In genomic region chr9:72476617-72477375, GRCh38 we compare ENCODE assay signal across 8 cellular contexts. TPM values are rescaled to one million over a fixed set of nuclear protein-coding genes. Genes with fewer than 3 reads are reported as not detected.
DNase-seq lines count a peak whose midpoint lies in the region; ATAC-seq and TF ChIP-seq lines count a peak whose summit lies in the region.

No MANE protein-coding gene starts in this region.

- peak; percentile 31 for DNase-seq in COLO829 (ENCODE audit: low spot score)
- peak; percentile 83 for DNase-seq in NCI-H69 (lab: John Stamatoyannopoulos, UW)
- peak; percentile 23 for DNase-seq in adipocyte (ENCODE audit: low read depth)
- no peak for DNase-seq in psoas muscle
- DNase-seq in GM10266 (ENCODE audit: extremely low spot score): no peak
- no peak for DNase-seq in esophagus muscularis mucosa (ENCODE audit: extremely low spot score)
- no peak for DNase-seq in NCI-H345 treated with DMSO at 0.1 percent for 48 hours (lab: John Stamatoyannopoulos, UW; ENCODE audit: unreplicated experiment)

- H3K27ac ChIP-seq in psoas muscle (no peak overlapping the region), esophagus muscularis mucosa (replicated peaks in 1 of 4) (peak overlapping the region in 1 of 4 donors; percentile 68)

- H3K4me3 ChIP-seq in adipocyte (ENCODE audit: low read length): no peak overlapping the region
- no peak overlapping the region for H3K4me3 ChIP-seq in psoas muscle
- no peak overlapping the region for H3K4me3 ChIP-seq in esophagus muscularis mucosa

- H3K27me3 ChIP-seq in adipocyte (replicated peaks; ENCODE audit: control insufficient read depth, insufficient read depth, low read length): no peaks in the 10 kb centered on the region
- no peaks in the 10 kb centered on the region for H3K27me3 ChIP-seq in psoas muscle (ENCODE audit: insufficient read depth in 3 of 3, low read length in 2 of 3)
- H3K27me3 ChIP-seq in esophagus muscularis mucosa: no peaks in the 10 kb centered on the region

- H3K9me3 ChIP-seq in adipocyte (ENCODE audit: control insufficient read depth, low read length): no peaks in the 10 kb centered on the region
- H3K9me3 ChIP-seq in psoas muscle: no peaks in the 10 kb centered on the region
- no peaks in the 10 kb centered on the region for H3K9me3 ChIP-seq in esophagus muscularis mucosa

- peaks cover 13% of the 10 kb centered on the region for H3K4me1 ChIP-seq in adipocyte (ENCODE audit: control insufficient read depth, insufficient read depth, low read length)
- peaks cover 10% of the 10 kb centered on the region for H3K4me1 ChIP-seq in psoas muscle
- H3K4me1 ChIP-seq in esophagus muscularis mucosa: peaks cover 12 to 17% (median 15%) of the 10 kb centered on the region in 4 donors

- no peak for TF ChIP-seq CTCF in psoas muscle (IDR thresholded peaks at IDR 0.05)
- no peak for TF ChIP-seq CTCF in GM10266 (IDR thresholded peaks at IDR 0.05; ENCODE audit: control insufficient read depth, insufficient read depth, low read depth, missing control alignments)
- no peak for TF ChIP-seq CTCF in esophagus muscularis mucosa (IDR thresholded peaks at IDR 0.05)

- intact Hi-C loops in psoas muscle (cut with DNase I) (loop anchor here in 1 of 2 donors (5.0 kb wide), 3 partner anchors 101 to 169 kb away; no protein-coding TSS in a partner anchor), esophagus muscularis mucosa (cut with DNase I) (no loop called here)

- TF ChIP-seq POLR2A in GM18505 (IDR thresholded peaks at IDR 0.05; ENCODE audit: borderline replicate concordance, extremely low read depth, insufficient read depth, insufficient read length) (no peak), esophagus muscularis mucosa (IDR thresholded peaks at IDR 0.05; ENCODE audit: low read depth) (no peak)

- no peak overlapping the region for H3K9ac ChIP-seq in adipocyte (ENCODE audit: low read length)

- WGBS in psoas muscle, 3 donors: 85 to 86% (median 85%) methylated on average over 2 of the region's 2 CpGs
- WGBS in esophagus muscularis mucosa: 91% methylated on average over 1 of the region's 2 CpGs

- ATAC-seq in psoas muscle: peak; percentile 56 to 91 (median 76)
- no peak for ATAC-seq in GM18505 (IDR thresholded peaks at IDR 0.05; ENCODE audit: unreplicated experiment)

- no peaks in the 10 kb centered on the region for H3K36me3 ChIP-seq in adipocyte (ENCODE audit: control insufficient read depth, insufficient read depth, low read length, severe bottlenecking)
- H3K36me3 ChIP-seq in psoas muscle (ENCODE audit: insufficient read depth in 1 of 2, low read depth in 1 of 2): no peaks in the 10 kb centered on the region
- no peaks in the 10 kb centered on the region for H3K36me3 ChIP-seq in esophagus muscularis mucosa

- TF ChIP-seq EP300 in esophagus muscularis mucosa (IDR thresholded peaks at IDR 0.05): no peak

RNA-seq across cellular contexts. Expression of gene TMC1, which starts 44.6 kb away (rescaled TPM):
- total RNA-seq in psoas muscle (1 to 10 TPM in 1 of 4 donors, under 1 TPM in 1, not detected in 2; 0.34 to 2.6 TPM), esophagus muscularis mucosa (not detected)
- polyA plus RNA-seq in psoas muscle: under 1 TPM in 2 of 3 donors, not detected in 1; 0.05 to 0.08 TPM

Comparison
In these comparisons a context has a peak if more than half of its experiments do, and no peak if none do; other contexts are left out.
1. DNase-seq: peak in COLO829 (single experiment), NCI-H69 (single experiment) and adipocyte (single experiment); none in psoas muscle (0 of 2), GM10266 (single experiment), esophagus muscularis mucosa (single experiment) and NCI-H345 treated with DMSO at 0.1 percent for 48 hours (single experiment).